Comparison of ENCODE assay signal across 23 cellular contexts in the genomic region with DNA sequence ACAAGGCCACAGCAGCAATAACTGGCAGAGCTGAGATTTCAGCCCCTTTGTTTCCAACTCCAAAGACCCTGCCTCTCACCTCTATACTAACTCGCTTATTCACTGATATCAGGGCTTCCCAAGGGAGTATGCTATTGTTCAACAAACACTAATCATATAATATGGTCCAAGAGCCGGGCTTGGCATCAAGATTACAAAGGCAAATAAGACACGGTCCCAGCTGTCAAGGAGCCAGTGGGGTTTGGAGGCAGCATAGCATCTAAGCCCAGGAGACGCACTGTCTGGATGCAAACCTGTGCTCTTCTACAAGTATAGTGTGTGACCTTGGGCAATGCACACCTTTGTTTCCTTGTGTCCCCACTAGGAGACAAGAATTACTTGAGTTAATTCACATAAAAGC.
"Had no signal": no experiment of that assay in that cellular context is flagged by ENCODE, and none has a peak within 500 bp of the region (broad histone marks: within the 10 kb centered on the region; RNA-seq: fewer than 3 reads in every experiment).

No MANE protein-coding gene starts in this region.

- H3K27ac Mint-ChIP-seq: activated CD8-positive, alpha-beta T cell treated with anti-CD3 and anti-CD28 coated beads, Interleukin-2, amount 10 ng/mL, durations not matched to agents 7 days and 5 days; activated naive CD4-positive, alpha-beta T cell treated with anti-CD3 and anti-CD28 coated beads, Interleukin-2, amount 50 U/mL, for 24 hours; immature natural killer cell; naive B cell; stimulated activated naive B cell treated with anti-CD40 and anti-IgM and Interleukin-4, amounts not matched to agents 10 μg/mL and 1 μg/mL and 100 μg/mL, for 72 hours; type B pancreatic cell had no signal

- H3K27me3 ChIP-seq: hepatocyte, vagina had no signal

- H3K36me3 ChIP-seq: thoracic aorta had no signal

- DNase-seq: activated CD4-positive, alpha-beta T cell treated with anti-CD3 and anti-CD28 coated beads, Interleukin-2, amount 50 U/mL, for 1 hour; activated CD4-positive, CD25-positive, alpha-beta regulatory T cell treated with anti-CD3 and anti-CD28 coated beads, Interleukin-2, amount 50 U/mL, for 72 hours; activated CD8-positive, alpha-beta T cell treated with anti-CD3 and anti-CD28 coated beads, Interleukin-2, amount 10 ng/mL, durations not matched to agents 7 days and 5 days; activated gamma-delta T cell treated with Interleukin-2 at 50 U/mL for 16 hours; aorta; central memory CD4-positive, alpha-beta T cell; effector memory CD4-positive, alpha-beta T cell; foreskin melanocyte; immature natural killer cell; lower lobe of right lung; mesendoderm; naive B cell; nucleus accumbens; stimulated activated CD4-positive, alpha-beta T cell treated with anti-CD3 and anti-CD28 coated beads, Interleukin-2, amount 100 ng/mL, for 48 hours; stimulated activated CD8-positive, alpha-beta memory T cell treated with anti-CD3 and anti-CD28 coated beads, Interleukin-4, amount 100 ng/mL, for 48 hours; stimulated activated naive B cell treated with anti-CD40 and anti-IgM and Interleukin-4, amounts not matched to agents 10 μg/mL and 1 μg/mL and 100 μg/mL, for 72 hours had no signal

- H3K27ac ChIP-seq: hepatocyte, lower lobe of right lung, thoracic aorta, vagina had no signal

- ATAC-seq: activated CD8-positive, alpha-beta T cell treated with anti-CD3 and anti-CD28 coated beads, Interleukin-2, amount 10 ng/mL, durations not matched to agents 7 days and 5 days; left lobe of liver; lower lobe of right lung; sciatic nerve; stimulated activated naive B cell treated with anti-CD40 and anti-IgM and Interleukin-4, amounts not matched to agents 10 μg/mL and 1 μg/mL and 100 μg/mL, for 72 hours had no signal

- H3K27me3 Mint-ChIP-seq: activated naive CD4-positive, alpha-beta T cell treated with anti-CD3 and anti-CD28 coated beads, Interleukin-2, amount 50 U/mL, for 24 hours; naive B cell; stimulated activated naive B cell treated with anti-CD40 and anti-IgM and Interleukin-4, amounts not matched to agents 10 μg/mL and 1 μg/mL and 100 μg/mL, for 72 hours; type B pancreatic cell had no signal

- H3K4me1 Mint-ChIP-seq: immature natural killer cell had no signal

- H3K4me3 Mint-ChIP-seq: activated CD8-positive, alpha-beta T cell treated with anti-CD3 and anti-CD28 coated beads, Interleukin-2, amount 10 ng/mL, durations not matched to agents 7 days and 5 days; activated naive CD4-positive, alpha-beta T cell treated with anti-CD3 and anti-CD28 coated beads, Interleukin-2, amount 50 U/mL, for 24 hours; immature natural killer cell; naive B cell; stimulated activated naive B cell treated with anti-CD40 and anti-IgM and Interleukin-4, amounts not matched to agents 10 μg/mL and 1 μg/mL and 100 μg/mL, for 72 hours; type B pancreatic cell had no signal

- H3K9me3 Mint-ChIP-seq: activated naive CD4-positive, alpha-beta T cell treated with anti-CD3 and anti-CD28 coated beads, Interleukin-2, amount 50 U/mL, for 24 hours; immature natural killer cell; stimulated activated naive B cell treated with anti-CD40 and anti-IgM and Interleukin-4, amounts not matched to agents 10 μg/mL and 1 μg/mL and 100 μg/mL, for 72 hours; type B pancreatic cell had no signal

- H3K4me3 ChIP-seq: hepatocyte, lower lobe of right lung, thoracic aorta, vagina had no signal
